In genomic region chr12:99920561-99920960, GRCh38 we compare ENCODE assay signal across 1 cellular context.
TF ChIP-seq lines count a peak whose summit lies in the region.

No MANE protein-coding gene starts in this region.

TF ChIP-seq in GM23338, 12 proteins besides CTCF, POLR2A, EP300 and RAD21 (continued from another document):
- TF ChIP-seq, protein P1, sequence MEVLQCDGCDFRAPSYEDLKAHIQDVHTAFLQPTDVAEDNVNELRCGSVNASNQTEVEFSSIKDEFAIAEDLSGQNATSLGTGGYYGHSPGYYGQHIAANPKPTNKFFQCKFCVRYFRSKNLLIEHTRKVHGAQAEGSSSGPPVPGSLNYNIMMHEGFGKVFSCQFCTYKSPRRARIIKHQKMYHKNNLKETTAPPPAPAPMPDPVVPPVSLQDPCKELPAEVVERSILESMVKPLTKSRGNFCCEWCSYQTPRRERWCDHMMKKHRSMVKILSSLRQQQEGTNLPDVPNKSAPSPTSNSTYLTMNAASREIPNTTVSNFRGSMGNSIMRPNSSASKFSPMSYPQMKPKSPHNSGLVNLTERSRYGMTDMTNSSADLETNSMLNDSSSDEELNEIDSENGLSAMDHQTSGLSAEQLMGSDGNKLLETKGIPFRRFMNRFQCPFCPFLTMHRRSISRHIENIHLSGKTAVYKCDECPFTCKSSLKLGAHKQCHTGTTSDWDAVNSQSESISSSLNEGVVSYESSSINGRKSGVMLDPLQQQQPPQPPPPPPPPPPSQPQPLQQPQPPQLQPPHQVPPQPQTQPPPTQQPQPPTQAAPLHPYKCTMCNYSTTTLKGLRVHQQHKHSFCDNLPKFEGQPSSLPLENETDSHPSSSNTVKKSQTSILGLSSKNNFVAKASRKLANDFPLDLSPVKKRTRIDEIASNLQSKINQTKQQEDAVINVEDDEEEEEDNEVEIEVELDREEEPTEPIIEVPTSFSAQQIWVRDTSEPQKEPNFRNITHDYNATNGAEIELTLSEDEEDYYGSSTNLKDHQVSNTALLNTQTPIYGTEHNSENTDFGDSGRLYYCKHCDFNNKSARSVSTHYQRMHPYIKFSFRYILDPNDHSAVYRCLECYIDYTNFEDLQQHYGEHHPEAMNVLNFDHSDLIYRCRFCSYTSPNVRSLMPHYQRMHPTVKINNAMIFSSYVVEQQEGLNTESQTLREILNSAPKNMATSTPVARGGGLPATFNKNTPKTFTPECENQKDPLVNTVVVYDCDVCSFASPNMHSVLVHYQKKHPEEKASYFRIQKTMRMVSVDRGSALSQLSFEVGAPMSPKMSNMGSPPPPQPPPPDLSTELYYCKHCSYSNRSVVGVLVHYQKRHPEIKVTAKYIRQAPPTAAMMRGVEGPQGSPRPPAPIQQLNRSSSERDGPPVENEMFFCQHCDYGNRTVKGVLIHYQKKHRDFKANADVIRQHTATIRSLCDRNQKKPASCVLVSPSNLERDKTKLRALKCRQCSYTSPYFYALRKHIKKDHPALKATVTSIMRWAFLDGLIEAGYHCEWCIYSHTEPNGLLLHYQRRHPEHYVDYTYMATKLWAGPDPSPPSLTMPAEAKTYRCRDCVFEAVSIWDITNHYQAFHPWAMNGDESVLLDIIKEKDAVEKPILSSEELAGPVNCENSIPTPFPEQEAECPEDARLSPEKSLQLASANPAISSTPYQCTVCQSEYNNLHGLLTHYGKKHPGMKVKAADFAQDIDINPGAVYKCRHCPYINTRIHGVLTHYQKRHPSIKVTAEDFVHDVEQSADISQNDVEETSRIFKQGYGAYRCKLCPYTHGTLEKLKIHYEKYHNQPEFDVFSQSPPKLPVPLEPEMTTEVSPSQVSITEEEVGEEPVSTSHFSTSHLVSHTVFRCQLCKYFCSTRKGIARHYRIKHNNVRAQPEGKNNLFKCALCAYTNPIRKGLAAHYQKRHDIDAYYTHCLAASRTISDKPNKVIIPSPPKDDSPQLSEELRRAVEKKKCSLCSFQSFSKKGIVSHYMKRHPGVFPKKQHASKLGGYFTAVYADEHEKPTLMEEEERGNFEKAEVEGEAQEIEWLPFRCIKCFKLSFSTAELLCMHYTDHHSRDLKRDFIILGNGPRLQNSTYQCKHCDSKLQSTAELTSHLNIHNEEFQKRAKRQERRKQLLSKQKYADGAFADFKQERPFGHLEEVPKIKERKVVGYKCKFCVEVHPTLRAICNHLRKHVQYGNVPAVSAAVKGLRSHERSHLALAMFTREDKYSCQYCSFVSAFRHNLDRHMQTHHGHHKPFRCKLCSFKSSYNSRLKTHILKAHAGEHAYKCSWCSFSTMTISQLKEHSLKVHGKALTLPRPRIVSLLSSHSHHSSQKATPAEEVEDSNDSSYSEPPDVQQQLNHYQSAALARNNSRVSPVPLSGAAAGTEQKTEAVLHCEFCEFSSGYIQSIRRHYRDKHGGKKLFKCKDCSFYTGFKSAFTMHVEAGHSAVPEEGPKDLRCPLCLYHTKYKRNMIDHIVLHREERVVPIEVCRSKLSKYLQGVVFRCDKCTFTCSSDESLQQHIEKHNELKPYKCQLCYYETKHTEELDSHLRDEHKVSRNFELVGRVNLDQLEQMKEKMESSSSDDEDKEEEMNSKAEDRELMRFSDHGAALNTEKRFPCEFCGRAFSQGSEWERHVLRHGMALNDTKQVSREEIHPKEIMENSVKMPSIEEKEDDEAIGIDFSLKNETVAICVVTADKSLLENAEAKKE (CRISPR knock-in tag; IDR thresholded peaks at IDR 0.05), result no peak
- TF ChIP-seq, protein P2, sequence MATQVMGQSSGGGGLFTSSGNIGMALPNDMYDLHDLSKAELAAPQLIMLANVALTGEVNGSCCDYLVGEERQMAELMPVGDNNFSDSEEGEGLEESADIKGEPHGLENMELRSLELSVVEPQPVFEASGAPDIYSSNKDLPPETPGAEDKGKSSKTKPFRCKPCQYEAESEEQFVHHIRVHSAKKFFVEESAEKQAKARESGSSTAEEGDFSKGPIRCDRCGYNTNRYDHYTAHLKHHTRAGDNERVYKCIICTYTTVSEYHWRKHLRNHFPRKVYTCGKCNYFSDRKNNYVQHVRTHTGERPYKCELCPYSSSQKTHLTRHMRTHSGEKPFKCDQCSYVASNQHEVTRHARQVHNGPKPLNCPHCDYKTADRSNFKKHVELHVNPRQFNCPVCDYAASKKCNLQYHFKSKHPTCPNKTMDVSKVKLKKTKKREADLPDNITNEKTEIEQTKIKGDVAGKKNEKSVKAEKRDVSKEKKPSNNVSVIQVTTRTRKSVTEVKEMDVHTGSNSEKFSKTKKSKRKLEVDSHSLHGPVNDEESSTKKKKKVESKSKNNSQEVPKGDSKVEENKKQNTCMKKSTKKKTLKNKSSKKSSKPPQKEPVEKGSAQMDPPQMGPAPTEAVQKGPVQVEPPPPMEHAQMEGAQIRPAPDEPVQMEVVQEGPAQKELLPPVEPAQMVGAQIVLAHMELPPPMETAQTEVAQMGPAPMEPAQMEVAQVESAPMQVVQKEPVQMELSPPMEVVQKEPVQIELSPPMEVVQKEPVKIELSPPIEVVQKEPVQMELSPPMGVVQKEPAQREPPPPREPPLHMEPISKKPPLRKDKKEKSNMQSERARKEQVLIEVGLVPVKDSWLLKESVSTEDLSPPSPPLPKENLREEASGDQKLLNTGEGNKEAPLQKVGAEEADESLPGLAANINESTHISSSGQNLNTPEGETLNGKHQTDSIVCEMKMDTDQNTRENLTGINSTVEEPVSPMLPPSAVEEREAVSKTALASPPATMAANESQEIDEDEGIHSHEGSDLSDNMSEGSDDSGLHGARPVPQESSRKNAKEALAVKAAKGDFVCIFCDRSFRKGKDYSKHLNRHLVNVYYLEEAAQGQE (IDR thresholded peaks at IDR 0.05; ENCODE audit: unreplicated experiment), result no peak
- TF ChIP-seq CREB1 (CRISPR knock-in tag; IDR thresholded peaks at IDR 0.05; ENCODE audit: low read depth), result no peak
- no peak for TF ChIP-seq ZNF331 (CRISPR knock-in tag; IDR thresholded peaks at IDR 0.05; ENCODE audit: low read depth)
- TF ChIP-seq ETS1 (IDR thresholded peaks at IDR 0.05), result no peak
